Comparison of ENCODE assay signal across 20 cellular contexts in genomic region chr13:114022309-114022669, GRCh38.
"Had no signal": no experiment of that assay in that cellular context is flagged by ENCODE, and none has a peak within 500 bp of the region (broad histone marks: within the 10 kb centered on the region; RNA-seq: fewer than 3 reads in every experiment).

No MANE protein-coding gene starts in this region.

- H3K4me2 ChIP-seq: neural progenitor cell had no signal

- H3K4me1 ChIP-seq: breast epithelium, right lobe of liver had no signal

- H3K9me3 ChIP-seq: breast epithelium, right lobe of liver, stomach, suprapubic skin, tibial artery, upper lobe of right lung had no signal

- DNase-seq: activated CD4-positive, alpha-beta memory T cell treated with anti-CD3 and anti-CD28 coated beads for 36 hours; activated CD4-positive, alpha-beta T cell treated with anti-CD3 and anti-CD28 coated beads, Interleukin-2, amount 10 ng/mL, durations not matched to agents 24 days and 14 days; activated CD4-positive, CD25-positive, alpha-beta regulatory T cell treated with anti-CD3 and anti-CD28 coated beads, Interleukin-2, amount 50 U/mL, for 72 hours; activated CD8-positive, alpha-beta memory T cell treated with anti-CD3 and anti-CD28 coated beads, Interleukin-2, amount 50 U/mL, for 4 hours; activated gamma-delta T cell treated with Interleukin-2 at 50 U/mL for 16 hours; activated T-cell treated with anti-CD3 and anti-CD28 coated beads, Interleukin-2, amount 50 U/mL, for 1 hour; endodermal cell; foreskin fibroblast; midbrain; natural killer cell; right lobe of liver; stimulated activated CD4-positive, alpha-beta T cell treated with anti-CD3 and anti-CD28 coated beads, Interleukin-4, amount 100 ng/mL, for 1 hour; stomach; T-helper 2 cell; upper lobe of right lung had no signal

- ATAC-seq: esophagus mucosa, natural killer cell, right lobe of liver, upper lobe of right lung had no signal

- H3K9ac ChIP-seq: neural progenitor cell had no signal

- H3K27ac ChIP-seq: breast epithelium, neural progenitor cell, right lobe of liver, stomach, suprapubic skin, tibial artery, upper lobe of right lung had no signal

- H3K4me3 ChIP-seq: breast epithelium, neural progenitor cell, right lobe of liver, stomach, suprapubic skin, tibial artery, upper lobe of right lung had no signal

- H3K27me3 ChIP-seq: breast epithelium, neural progenitor cell, right lobe of liver, stomach, suprapubic skin, tibial artery, upper lobe of right lung had no signal

- H2AFZ ChIP-seq: neural progenitor cell had no signal

- H3K36me3 ChIP-seq: breast epithelium, neural progenitor cell, right lobe of liver had no signal
